1 cellular context compared by ENCODE assay signal in genomic region chr5:34538026-34538672, GRCh38.
A peak's percentile ranks its signal among the peaks of the same experiment; 100 is the strongest.
TF ChIP-seq lines count a peak whose summit lies in the region.

No MANE protein-coding gene starts in this region.

TF ChIP-seq in K562, 482 proteins besides CTCF, POLR2A, EP300 and RAD21 (continued from another document and continues in another):
- TF ChIP-seq, protein P1, sequence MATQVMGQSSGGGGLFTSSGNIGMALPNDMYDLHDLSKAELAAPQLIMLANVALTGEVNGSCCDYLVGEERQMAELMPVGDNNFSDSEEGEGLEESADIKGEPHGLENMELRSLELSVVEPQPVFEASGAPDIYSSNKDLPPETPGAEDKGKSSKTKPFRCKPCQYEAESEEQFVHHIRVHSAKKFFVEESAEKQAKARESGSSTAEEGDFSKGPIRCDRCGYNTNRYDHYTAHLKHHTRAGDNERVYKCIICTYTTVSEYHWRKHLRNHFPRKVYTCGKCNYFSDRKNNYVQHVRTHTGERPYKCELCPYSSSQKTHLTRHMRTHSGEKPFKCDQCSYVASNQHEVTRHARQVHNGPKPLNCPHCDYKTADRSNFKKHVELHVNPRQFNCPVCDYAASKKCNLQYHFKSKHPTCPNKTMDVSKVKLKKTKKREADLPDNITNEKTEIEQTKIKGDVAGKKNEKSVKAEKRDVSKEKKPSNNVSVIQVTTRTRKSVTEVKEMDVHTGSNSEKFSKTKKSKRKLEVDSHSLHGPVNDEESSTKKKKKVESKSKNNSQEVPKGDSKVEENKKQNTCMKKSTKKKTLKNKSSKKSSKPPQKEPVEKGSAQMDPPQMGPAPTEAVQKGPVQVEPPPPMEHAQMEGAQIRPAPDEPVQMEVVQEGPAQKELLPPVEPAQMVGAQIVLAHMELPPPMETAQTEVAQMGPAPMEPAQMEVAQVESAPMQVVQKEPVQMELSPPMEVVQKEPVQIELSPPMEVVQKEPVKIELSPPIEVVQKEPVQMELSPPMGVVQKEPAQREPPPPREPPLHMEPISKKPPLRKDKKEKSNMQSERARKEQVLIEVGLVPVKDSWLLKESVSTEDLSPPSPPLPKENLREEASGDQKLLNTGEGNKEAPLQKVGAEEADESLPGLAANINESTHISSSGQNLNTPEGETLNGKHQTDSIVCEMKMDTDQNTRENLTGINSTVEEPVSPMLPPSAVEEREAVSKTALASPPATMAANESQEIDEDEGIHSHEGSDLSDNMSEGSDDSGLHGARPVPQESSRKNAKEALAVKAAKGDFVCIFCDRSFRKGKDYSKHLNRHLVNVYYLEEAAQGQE (CRISPR knock-in tag; IDR thresholded peaks at IDR 0.05; ENCODE audit: low read depth): no peak
- TF ChIP-seq MCM3 (IDR thresholded peaks at IDR 0.05) (no peak), FOXJ2 (tag; IDR thresholded peaks at IDR 0.05) (no peak), ELF4 (CRISPR knock-in tag; IDR thresholded peaks at IDR 0.05) (no peak), TEAD4 (IDR thresholded peaks at IDR 0.05; ENCODE audit: low read length) (no peak), TEAD4 (CRISPR knock-in tag; IDR thresholded peaks at IDR 0.05; ENCODE audit: borderline replicate concordance) (no peak), YBX1 (IDR thresholded peaks at IDR 0.05) (no peak), HNRNPH1 (optimal IDR thresholded peaks at IDR 0.05; ENCODE audit: low read depth, low read length) (no peak), CBX3 (IDR thresholded peaks at IDR 0.05; ENCODE audit: borderline replicate concordance in 1 of 2, low read length in 2 of 2) (no peak), TAF7 (tag; IDR thresholded peaks at IDR 0.05) (no peak), CTCFL (IDR thresholded peaks at IDR 0.05; ENCODE audit: borderline replicate concordance, insufficient read depth, low read depth, low read length, poor library complexity, severe bottlenecking) (peak; percentile 91), FIP1L1 (IDR thresholded peaks at IDR 0.05; ENCODE audit: low read depth, low read length, poor library complexity, severe bottlenecking) (no peak), SNIP1 (IDR thresholded peaks at IDR 0.05; ENCODE audit: low read depth) (no peak), ZNF184 (CRISPR knock-in tag; IDR thresholded peaks at IDR 0.05) (no peak), ZNF121 (CRISPR knock-in tag; conservative IDR thresholded peaks at IDR 0.05) (no peak), RFX1 (IDR thresholded peaks at IDR 0.05) (no peak), ZFP36 (IDR thresholded peaks at IDR 0.05; ENCODE audit: low read depth, low read length, partially characterized antibody) (no peak), ILF3 (IDR thresholded peaks at IDR 0.05; ENCODE audit: borderline replicate concordance) (no peak), ZNF3 (CRISPR knock-in tag; IDR thresholded peaks at IDR 0.05) (no peak), ZNF354B (CRISPR knock-in tag; IDR thresholded peaks at IDR 0.05) (no peak), HNRNPUL1 (IDR thresholded peaks at IDR 0.05; ENCODE audit: low read length) (no peak), HBP1 (CRISPR knock-in tag; IDR thresholded peaks at IDR 0.05) (no peak), GATA2 (CRISPR knock-in tag; IDR thresholded peaks at IDR 0.05) (no peak), ETV6 (IDR thresholded peaks at IDR 0.05; ENCODE audit: borderline replicate concordance in 1 of 2, low read depth in 2 of 2, low read length in 1 of 2) (no peak), ETV6 (CRISPR knock-in tag; IDR thresholded peaks at IDR 0.05; ENCODE audit: borderline replicate concordance) (no peak), TRIM25 (IDR thresholded peaks at IDR 0.05; ENCODE audit: borderline replicate concordance) (no peak), THRA (IDR thresholded peaks at IDR 0.05) (no peak), MAFG (tag; conservative IDR thresholded peaks at IDR 0.05) (peak; percentile 47; the same call in 1 of the 2 replicates), CBX1 (IDR thresholded peaks at IDR 0.05; ENCODE audit: low read depth) (no peak), TOE1 (IDR thresholded peaks at IDR 0.05; ENCODE audit: borderline replicate concordance) (0 out of 2 replicates have a peak, but pooled peaks have one; percentile 39), TOE1 (CRISPR knock-in tag; IDR thresholded peaks at IDR 0.05; ENCODE audit: borderline replicate concordance, low read depth) (no peak), CC2D1A (IDR thresholded peaks at IDR 0.05) (peak; percentile 79; the same call in 1 of the 2 replicates), ZNF140 (CRISPR knock-in tag; IDR thresholded peaks at IDR 0.05) (no peak), MAZ (CRISPR knock-in tag; conservative IDR thresholded peaks at IDR 0.05 in 1 of 2, IDR thresholded peaks at IDR 0.05 in 1 of 2) (peak in 1 of 2 experiments; percentile 39; a peak in 1 of 4 replicates), ZZZ3 (IDR thresholded peaks at IDR 0.05) (0 out of 2 replicates have a peak, but pooled peaks have one; percentile 24), MTA1 (IDR thresholded peaks at IDR 0.05; ENCODE audit: borderline replicate concordance) (no peak), CTBP1 (IDR thresholded peaks at IDR 0.05; ENCODE audit: borderline replicate concordance) (no peak), ETS2 (tag; IDR thresholded peaks at IDR 0.05; ENCODE audit: borderline replicate concordance, poor library complexity, severe bottlenecking) (no peak), ZFP91 (CRISPR knock-in tag; IDR thresholded peaks at IDR 0.05) (peak; percentile 82), SMARCE1 (IDR thresholded peaks at IDR 0.05) (no peak; the same call in 1 of the 2 replicates), HCFC1 (IDR thresholded peaks at IDR 0.05; ENCODE audit: low read depth, low read length) (no peak)
- TF ChIP-seq, protein P2, sequence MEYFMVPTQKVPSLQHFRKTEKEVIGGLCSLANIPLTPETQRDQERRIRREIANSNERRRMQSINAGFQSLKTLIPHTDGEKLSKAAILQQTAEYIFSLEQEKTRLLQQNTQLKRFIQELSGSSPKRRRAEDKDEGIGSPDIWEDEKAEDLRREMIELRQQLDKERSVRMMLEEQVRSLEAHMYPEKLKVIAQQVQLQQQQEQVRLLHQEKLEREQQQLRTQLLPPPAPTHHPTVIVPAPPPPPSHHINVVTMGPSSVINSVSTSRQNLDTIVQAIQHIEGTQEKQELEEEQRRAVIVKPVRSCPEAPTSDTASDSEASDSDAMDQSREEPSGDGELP (CRISPR knock-in tag; IDR thresholded peaks at IDR 0.05; ENCODE audit: borderline replicate concordance): 0 out of 2 replicates have a peak, but pooled peaks have one; percentile 13
- TF ChIP-seq, protein P3, sequence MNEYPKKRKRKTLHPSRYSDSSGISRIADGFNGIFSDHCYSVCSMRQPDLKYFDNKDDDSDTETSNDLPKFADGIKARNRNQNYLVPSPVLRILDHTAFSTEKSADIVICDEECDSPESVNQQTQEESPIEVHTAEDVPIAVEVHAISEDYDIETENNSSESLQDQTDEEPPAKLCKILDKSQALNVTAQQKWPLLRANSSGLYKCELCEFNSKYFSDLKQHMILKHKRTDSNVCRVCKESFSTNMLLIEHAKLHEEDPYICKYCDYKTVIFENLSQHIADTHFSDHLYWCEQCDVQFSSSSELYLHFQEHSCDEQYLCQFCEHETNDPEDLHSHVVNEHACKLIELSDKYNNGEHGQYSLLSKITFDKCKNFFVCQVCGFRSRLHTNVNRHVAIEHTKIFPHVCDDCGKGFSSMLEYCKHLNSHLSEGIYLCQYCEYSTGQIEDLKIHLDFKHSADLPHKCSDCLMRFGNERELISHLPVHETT (CRISPR knock-in tag; conservative IDR thresholded peaks at IDR 0.05 in 1 of 2, IDR thresholded peaks at IDR 0.05 in 1 of 2): no peak
- TF ChIP-seq, protein P4, sequence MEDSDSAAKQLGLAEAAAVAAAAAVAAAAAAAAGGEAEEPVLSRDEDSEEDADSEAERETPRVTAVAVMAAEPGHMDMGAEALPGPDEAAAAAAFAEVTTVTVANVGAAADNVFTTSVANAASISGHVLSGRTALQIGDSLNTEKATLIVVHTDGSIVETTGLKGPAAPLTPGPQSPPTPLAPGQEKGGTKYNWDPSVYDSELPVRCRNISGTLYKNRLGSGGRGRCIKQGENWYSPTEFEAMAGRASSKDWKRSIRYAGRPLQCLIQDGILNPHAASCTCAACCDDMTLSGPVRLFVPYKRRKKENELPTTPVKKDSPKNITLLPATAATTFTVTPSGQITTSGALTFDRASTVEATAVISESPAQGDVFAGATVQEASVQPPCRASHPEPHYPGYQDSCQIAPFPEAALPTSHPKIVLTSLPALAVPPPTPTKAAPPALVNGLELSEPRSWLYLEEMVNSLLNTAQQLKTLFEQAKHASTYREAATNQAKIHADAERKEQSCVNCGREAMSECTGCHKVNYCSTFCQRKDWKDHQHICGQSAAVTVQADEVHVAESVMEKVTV (CRISPR knock-in tag; IDR thresholded peaks at IDR 0.05): peak; percentile 51; the same call in 1 of the 2 replicates
- TF ChIP-seq, protein P5, sequence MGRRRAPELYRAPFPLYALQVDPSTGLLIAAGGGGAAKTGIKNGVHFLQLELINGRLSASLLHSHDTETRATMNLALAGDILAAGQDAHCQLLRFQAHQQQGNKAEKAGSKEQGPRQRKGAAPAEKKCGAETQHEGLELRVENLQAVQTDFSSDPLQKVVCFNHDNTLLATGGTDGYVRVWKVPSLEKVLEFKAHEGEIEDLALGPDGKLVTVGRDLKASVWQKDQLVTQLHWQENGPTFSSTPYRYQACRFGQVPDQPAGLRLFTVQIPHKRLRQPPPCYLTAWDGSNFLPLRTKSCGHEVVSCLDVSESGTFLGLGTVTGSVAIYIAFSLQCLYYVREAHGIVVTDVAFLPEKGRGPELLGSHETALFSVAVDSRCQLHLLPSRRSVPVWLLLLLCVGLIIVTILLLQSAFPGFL (CRISPR knock-in tag; IDR thresholded peaks at IDR 0.05): no peak
- TF ChIP-seq, protein P6, sequence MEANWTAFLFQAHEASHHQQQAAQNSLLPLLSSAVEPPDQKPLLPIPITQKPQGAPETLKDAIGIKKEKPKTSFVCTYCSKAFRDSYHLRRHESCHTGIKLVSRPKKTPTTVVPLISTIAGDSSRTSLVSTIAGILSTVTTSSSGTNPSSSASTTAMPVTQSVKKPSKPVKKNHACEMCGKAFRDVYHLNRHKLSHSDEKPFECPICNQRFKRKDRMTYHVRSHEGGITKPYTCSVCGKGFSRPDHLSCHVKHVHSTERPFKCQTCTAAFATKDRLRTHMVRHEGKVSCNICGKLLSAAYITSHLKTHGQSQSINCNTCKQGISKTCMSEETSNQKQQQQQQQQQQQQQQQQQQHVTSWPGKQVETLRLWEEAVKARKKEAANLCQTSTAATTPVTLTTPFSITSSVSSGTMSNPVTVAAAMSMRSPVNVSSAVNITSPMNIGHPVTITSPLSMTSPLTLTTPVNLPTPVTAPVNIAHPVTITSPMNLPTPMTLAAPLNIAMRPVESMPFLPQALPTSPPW (CRISPR knock-in tag; IDR thresholded peaks at IDR 0.05): no peak
